In genomic region chr21:43919871-43920801, GRCh38 we compare ENCODE assay signal across 11 cellular contexts. TPM values are rescaled to one million over a fixed set of nuclear protein-coding genes. Genes with fewer than 3 reads are reported as not detected.
A peak's percentile ranks its signal among the peaks of the same experiment; 100 is the strongest.
DNase-seq lines count a peak whose midpoint lies in the region; ATAC-seq and TF ChIP-seq lines count a peak whose summit lies in the region.
"Had no signal": no experiment of that assay in that cellular context is flagged by ENCODE, and none has a peak within 500 bp of the region (broad histone marks: within the 10 kb centered on the region; RNA-seq: fewer than 3 reads in every experiment).

No MANE protein-coding gene starts in this region.

- H3K9me3 ChIP-seq in CD4-positive, CD25-positive, alpha-beta regulatory T cell (ENCODE audit: control insufficient read depth in 2 of 2, low read length in 2 of 2), result no peaks in the 10 kb centered on the region
- H3K9me3 ChIP-seq: SJCRH30 had no signal

- no peaks in the 10 kb centered on the region for H3K9me3 Mint-ChIP-seq in CD4-positive, CD25-positive, alpha-beta regulatory T cell
- H3K9me3 Mint-ChIP-seq in T-cell (no peaks in the 10 kb centered on the region), memory B cell (no peaks in the 10 kb centered on the region)

- H3K36me3 Mint-ChIP-seq in CD4-positive, CD25-positive, alpha-beta regulatory T cell, result no peaks in the 10 kb centered on the region
- peaks cover 8% of the 10 kb centered on the region for H3K36me3 Mint-ChIP-seq in T-cell
- peaks cover 3% of the 10 kb centered on the region for H3K36me3 Mint-ChIP-seq in memory B cell

- no peak for DNase-seq in CD4-positive, CD25-positive, alpha-beta regulatory T cell
- DNase-seq in GM06990 (ENCODE audit: extremely low read depth, insufficient read length) (peak; percentile 58), T-cell (no peak), memory B cell (ENCODE audit: low spot score in 2 of 2) (no peak), DMS79 treated with DMSO at 0.1 percent for 48 hours (lab: John Stamatoyannopoulos, UW) (no peak), Ammon's horn (ENCODE audit: low spot score) (no peak), SHP77 treated with DMSO at 0.1 percent for 48 hours (lab: John Stamatoyannopoulos, UW) (no peak)
- DNase-seq: activated T-cell treated with anti-CD3 and anti-CD28 coated beads, Interleukin-2, amount 50 U/mL, for 72 hours; NCI-H1092 treated with DMSO at 0.1 percent for 48 hours; SJCRH30; WERI-Rb-1 had no signal

- TF ChIP-seq CTCF in GM06990 (IDR thresholded peaks at IDR 0.05; ENCODE audit: insufficient read depth, low read length, poor library complexity, severe bottlenecking), result no peak

- peak overlapping the region in 2 of 4 donors; percentile 46 to 68 for H3K4me3 Mint-ChIP-seq in CD4-positive, CD25-positive, alpha-beta regulatory T cell
- peak overlapping the region in 1 of 3 donors; percentile 81 for H3K4me3 Mint-ChIP-seq in T-cell
- H3K4me3 Mint-ChIP-seq in memory B cell, result no peak overlapping the region

- CTCF ChIA-PET in T-cell (lab: Charles Lee), result interaction anchor here in 1 of 2 donors (0.8 to 1.1 kb wide), 2 partner anchors 11 to 133 kb away, joined by 3 read pairs; no protein-coding TSS in a partner anchor

- POLR2A ChIA-PET in T-cell (lab: Charles Lee), result interaction anchor here in 1 of 2 donors (0.5 kb wide), 1 partner anchor 246 kb away, joined by 6 read pairs; no protein-coding TSS in a partner anchor

- no peak overlapping the region for H3K27ac ChIP-seq in CD4-positive, CD25-positive, alpha-beta regulatory T cell (ENCODE audit: insufficient read depth, low read length, poor library complexity, severe bottlenecking)
- H3K27ac ChIP-seq: SJCRH30, WERI-Rb-1 had no signal

- no peaks in the 10 kb centered on the region for H3K27me3 Mint-ChIP-seq in CD4-positive, CD25-positive, alpha-beta regulatory T cell
- no peaks in the 10 kb centered on the region for H3K27me3 Mint-ChIP-seq in T-cell
- no peaks in the 10 kb centered on the region for H3K27me3 Mint-ChIP-seq in memory B cell

- peaks cover 50% of the 10 kb centered on the region for H3K4me1 ChIP-seq in CD4-positive, CD25-positive, alpha-beta regulatory T cell (ENCODE audit: control insufficient read depth, insufficient read depth, low read length, poor library complexity, severe bottlenecking)
- H3K4me1 ChIP-seq: SJCRH30 had no signal

- H3K4me3 ChIP-seq in CD4-positive, CD25-positive, alpha-beta regulatory T cell (ENCODE audit: low read depth, low read length), result no peak overlapping the region
- H3K4me3 ChIP-seq in GM06990 (replicated peaks; ENCODE audit: low read depth, low read length), result no peak overlapping the region
- H3K4me3 ChIP-seq: SJCRH30 had no signal

- H3K27me3 ChIP-seq in CD4-positive, CD25-positive, alpha-beta regulatory T cell (ENCODE audit: control insufficient read depth, insufficient read depth, low read length), result no peaks in the 10 kb centered on the region
- no peaks in the 10 kb centered on the region for H3K27me3 ChIP-seq in GM06990 (replicated peaks; ENCODE audit: control insufficient read depth, insufficient read depth, low read length)
- H3K27me3 ChIP-seq: SJCRH30 had no signal

- peaks cover 7% of the 10 kb centered on the region for H3K36me3 ChIP-seq in CD4-positive, CD25-positive, alpha-beta regulatory T cell (ENCODE audit: control insufficient read depth, insufficient read depth, low read length)
- H3K36me3 ChIP-seq in GM06990 (ENCODE audit: control insufficient read depth, insufficient read depth, low read length), result peaks cover 2% of the 10 kb centered on the region
- H3K36me3 ChIP-seq: SJCRH30 had no signal

- ATAC-seq in CD4-positive, CD25-positive, alpha-beta regulatory T cell (ENCODE audit: low read depth in 2 of 2), result no peak
- no peak for ATAC-seq in T-cell (replicated peaks in 1 of 4)
- peak; percentile 71 for ATAC-seq in memory B cell (ENCODE audit: low read depth)
- ATAC-seq: activated T-cell treated with anti-CD3 and anti-CD28 coated beads, Interleukin-2, amount 50 U/mL, for 72 hours had no signal

- H3K4me1 Mint-ChIP-seq in CD4-positive, CD25-positive, alpha-beta regulatory T cell, result peaks cover 25 to 73% (median 49%) of the 10 kb centered on the region in 4 donors
- H3K4me1 Mint-ChIP-seq in T-cell (peaks cover 66 to 73% (median 70%) of the 10 kb centered on the region in 3 donors), memory B cell (peaks cover 42% of the 10 kb centered on the region)

- peak overlapping the region; percentile 74 to 83 (median 83) for H3K27ac Mint-ChIP-seq in CD4-positive, CD25-positive, alpha-beta regulatory T cell
- H3K27ac Mint-ChIP-seq in T-cell, result peak overlapping the region; percentile 48 to 57
- peak overlapping the region; percentile 54 for H3K27ac Mint-ChIP-seq in memory B cell

RNA-seq across cellular contexts. Expression of gene AGPAT3, which starts 55.1 kb away (rescaled TPM):
- 67.8 TPM for total RNA-seq in CD4-positive, CD25-positive, alpha-beta regulatory T cell
- 10 to 100 TPM; 13.3 to 19.8 (median 17.4) TPM for polyA plus RNA-seq in CD4-positive, CD25-positive, alpha-beta regulatory T cell
- total RNA-seq in T-cell, result 10 to 100 TPM; 48.4 to 77.2 (median 65.1) TPM
